1 cellular context compared by ENCODE assay signal in the genomic region with DNA sequence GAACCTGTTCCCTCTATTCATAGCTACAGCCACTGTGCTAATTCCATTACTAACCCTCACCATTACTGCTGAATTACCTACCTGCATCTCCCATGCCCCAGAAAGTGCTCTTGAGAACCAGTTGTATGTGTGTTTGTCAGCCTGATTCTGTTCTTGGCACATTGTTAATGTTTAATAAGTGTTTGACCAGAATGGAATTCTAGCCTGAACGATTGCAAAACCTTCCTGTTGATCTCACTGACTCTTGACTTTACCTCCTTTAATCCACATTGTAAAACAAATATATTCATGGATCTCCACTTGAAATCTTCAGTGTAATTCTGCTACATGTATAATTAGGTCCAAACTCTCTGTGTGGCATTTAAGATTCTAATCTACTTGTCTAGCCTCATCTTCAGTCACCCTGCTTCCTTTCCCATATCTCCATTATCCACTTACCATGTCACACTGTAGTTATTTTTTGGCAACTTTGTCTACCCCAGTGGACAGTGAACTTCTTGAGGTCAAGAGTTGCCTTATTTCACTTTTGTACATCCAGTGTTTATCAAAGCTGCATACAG.
A peak's percentile ranks its signal among the peaks of the same experiment; 100 is the strongest.
TF ChIP-seq lines count a peak whose summit lies in the region.

No MANE protein-coding gene starts in this region.

TF ChIP-seq in HepG2, 621 proteins besides CTCF, POLR2A, EP300 and RAD21 (continues in another document):
- TF ChIP-seq CEBPB (IDR thresholded peaks at IDR 0.05; ENCODE audit: borderline replicate concordance, low read depth, low read length) (peak; percentile 96), ZHX2 (IDR thresholded peaks at IDR 0.05; ENCODE audit: low read depth) (no peak), ZHX2 (CRISPR knock-in tag; IDR thresholded peaks at IDR 0.05; ENCODE audit: borderline replicate concordance) (peak; percentile 46; the same call in 1 of the 2 replicates), ZNF740 (CRISPR knock-in tag; IDR thresholded peaks at IDR 0.05) (no peak), ZNF761 (CRISPR knock-in tag; conservative IDR thresholded peaks at IDR 0.05) (0 out of 2 replicates have a peak, but pooled peaks have one; percentile 33), KDM3A (CRISPR knock-in tag; IDR thresholded peaks at IDR 0.05; ENCODE audit: low read depth) (no peak), RXRA (CRISPR knock-in tag; IDR thresholded peaks at IDR 0.05) (no peak), ZSCAN31 (CRISPR knock-in tag; IDR thresholded peaks at IDR 0.05; ENCODE audit: low read depth) (no peak), ZNF883 (CRISPR knock-in tag; IDR thresholded peaks at IDR 0.05; ENCODE audit: not compliant biosample characterization) (no peak), SOX13 (IDR thresholded peaks at IDR 0.05) (0 out of 2 replicates have a peak, but pooled peaks have one; percentile 41), SOX13 (CRISPR knock-in tag; conservative IDR thresholded peaks at IDR 0.05 in 1 of 2, IDR thresholded peaks at IDR 0.05 in 1 of 2) (peak in 1 of 2 experiments; percentile 89; a peak in 2 of 4 replicates), SMAD3 (CRISPR knock-in tag; IDR thresholded peaks at IDR 0.05) (peak; percentile 48; the same call in 1 of the 2 replicates), PAX8 (CRISPR knock-in tag; IDR thresholded peaks at IDR 0.05; ENCODE audit: borderline replicate concordance) (no peak), PRPF4 (IDR thresholded peaks at IDR 0.05; ENCODE audit: low read depth, low read length, poor library complexity, severe bottlenecking) (no peak), SOX5 (CRISPR knock-in tag; IDR thresholded peaks at IDR 0.05; ENCODE audit: borderline replicate concordance) (peak; percentile 90), CBX5 (CRISPR knock-in tag; IDR thresholded peaks at IDR 0.05; ENCODE audit: borderline replicate concordance) (0 out of 2 replicates have a peak, but pooled peaks have one; percentile 44), TAF15 (IDR thresholded peaks at IDR 0.05; ENCODE audit: low read depth, low read length, poor library complexity, severe bottlenecking) (no peak), PBX3 (CRISPR knock-in tag; IDR thresholded peaks at IDR 0.05; ENCODE audit: borderline replicate concordance) (no peak), FOXC1 (CRISPR knock-in tag; IDR thresholded peaks at IDR 0.05; ENCODE audit: borderline replicate concordance) (no peak), ZSCAN12 (CRISPR knock-in tag; IDR thresholded peaks at IDR 0.05) (no peak), ZBTB33 (CRISPR knock-in tag; IDR thresholded peaks at IDR 0.05) (no peak), HOMEZ (CRISPR knock-in tag; IDR thresholded peaks at IDR 0.05; ENCODE audit: low read depth) (peak; percentile 98), TCF12 (IDR thresholded peaks at IDR 0.05) (no peak), TCF12 (CRISPR knock-in tag; IDR thresholded peaks at IDR 0.05) (no peak), ZNF205 (CRISPR knock-in tag; IDR thresholded peaks at IDR 0.05) (peak; percentile 21; the same call in 1 of the 2 replicates), ZSCAN25 (CRISPR knock-in tag; IDR thresholded peaks at IDR 0.05) (no peak), ZBTB20 (CRISPR knock-in tag; IDR thresholded peaks at IDR 0.05; ENCODE audit: borderline replicate concordance, low read depth) (peak; percentile 86; the same call in 1 of the 2 replicates), HDAC2 (CRISPR knock-in tag; IDR thresholded peaks at IDR 0.05) (peak; percentile 89), ZNF7 (CRISPR knock-in tag; IDR thresholded peaks at IDR 0.05) (no peak), ZNF558 (CRISPR knock-in tag; IDR thresholded peaks at IDR 0.05; ENCODE audit: borderline replicate concordance) (no peak), ZNF280D (CRISPR knock-in tag; IDR thresholded peaks at IDR 0.05) (peak; percentile 91), ETV5 (CRISPR knock-in tag; IDR thresholded peaks at IDR 0.05; ENCODE audit: borderline replicate concordance) (peak; percentile 77; the same call in 1 of the 2 replicates), NR2F2 (IDR thresholded peaks at IDR 0.05; ENCODE audit: borderline replicate concordance, low read depth) (peak; percentile 87), HES4 (CRISPR knock-in tag; IDR thresholded peaks at IDR 0.05; ENCODE audit: borderline replicate concordance) (no peak), ZNF580 (CRISPR knock-in tag; IDR thresholded peaks at IDR 0.05; ENCODE audit: borderline replicate concordance, low read depth) (no peak), RELA (CRISPR knock-in tag; IDR thresholded peaks at IDR 0.05) (no peak), FOXP1 (IDR thresholded peaks at IDR 0.05) (no peak; the same call in 1 of the 2 replicates), FOXP1 (CRISPR knock-in tag; IDR thresholded peaks at IDR 0.05) (peak; percentile 84), SRSF9 (IDR thresholded peaks at IDR 0.05; ENCODE audit: borderline replicate concordance, insufficient read depth, low read depth, low read length, poor library complexity, severe bottlenecking) (no peak), NFKB2 (CRISPR knock-in tag; IDR thresholded peaks at IDR 0.05; ENCODE audit: borderline replicate concordance) (no peak), SALL2 (CRISPR knock-in tag; IDR thresholded peaks at IDR 0.05) (no peak), HDAC1 (CRISPR knock-in tag; IDR thresholded peaks at IDR 0.05) (peak; percentile 66; the same call in 1 of the 2 replicates), RARA (CRISPR knock-in tag; IDR thresholded peaks at IDR 0.05) (peak; percentile 74), ZFP1 (CRISPR knock-in tag; IDR thresholded peaks at IDR 0.05) (0 out of 2 replicates have a peak, but pooled peaks have one; percentile 71), PITX1 (CRISPR knock-in tag; IDR thresholded peaks at IDR 0.05) (peak; percentile 92), HHEX (CRISPR knock-in tag; IDR thresholded peaks at IDR 0.05) (peak; percentile 78; the same call in 1 of the 2 replicates)
- TF ChIP-seq, protein P1, sequence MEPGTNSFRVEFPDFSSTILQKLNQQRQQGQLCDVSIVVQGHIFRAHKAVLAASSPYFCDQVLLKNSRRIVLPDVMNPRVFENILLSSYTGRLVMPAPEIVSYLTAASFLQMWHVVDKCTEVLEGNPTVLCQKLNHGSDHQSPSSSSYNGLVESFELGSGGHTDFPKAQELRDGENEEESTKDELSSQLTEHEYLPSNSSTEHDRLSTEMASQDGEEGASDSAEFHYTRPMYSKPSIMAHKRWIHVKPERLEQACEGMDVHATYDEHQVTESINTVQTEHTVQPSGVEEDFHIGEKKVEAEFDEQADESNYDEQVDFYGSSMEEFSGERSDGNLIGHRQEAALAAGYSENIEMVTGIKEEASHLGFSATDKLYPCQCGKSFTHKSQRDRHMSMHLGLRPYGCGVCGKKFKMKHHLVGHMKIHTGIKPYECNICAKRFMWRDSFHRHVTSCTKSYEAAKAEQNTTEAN (CRISPR knock-in tag; conservative IDR thresholded peaks at IDR 0.05) = 0 out of 2 replicates have a peak, but pooled peaks have one; percentile 57
